Comparison of ENCODE assay signal across 15 cellular contexts in the genomic region with DNA sequence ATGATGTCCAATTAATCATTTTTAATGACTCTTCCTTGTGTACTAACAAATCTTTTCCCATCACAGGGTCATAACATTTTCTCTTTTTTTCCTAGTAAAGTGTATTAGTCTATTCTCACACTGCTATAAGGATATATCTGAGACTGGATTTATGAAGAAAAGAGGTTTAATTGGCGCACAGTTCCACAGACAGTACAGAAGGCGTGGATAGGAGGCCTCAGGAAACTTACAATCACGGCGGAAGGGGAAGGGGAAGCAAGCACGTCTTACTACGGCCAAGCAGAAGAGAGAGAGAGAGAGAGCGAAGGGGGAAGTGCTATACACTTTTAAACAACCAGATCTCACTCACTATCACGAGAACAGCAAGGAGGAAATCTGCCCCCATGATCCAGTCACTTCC.
A peak's percentile ranks its signal among the peaks of the same experiment; 100 is the strongest.
DNase-seq lines count a peak whose midpoint lies in the region; TF ChIP-seq lines count a peak whose summit lies in the region.
"Had no signal": no experiment of that assay in that cellular context is flagged by ENCODE, and none has a peak within 500 bp of the region (broad histone marks: within the 10 kb centered on the region; RNA-seq: fewer than 3 reads in every experiment).

No MANE protein-coding gene starts in this region.

- no peak overlapping the region for H3K18ac ChIP-seq in trophoblast cell (ENCODE audit: low read length)

- no peak overlapping the region for H3K4me2 ChIP-seq in trophoblast cell (ENCODE audit: low read length)

- H3K27ac ChIP-seq in trophoblast cell (ENCODE audit: low read depth, low read length), result no peak overlapping the region
- H3K27ac ChIP-seq: GM23248 had no signal

- H3K4me3 ChIP-seq in trophoblast cell (ENCODE audit: low read depth, low read length), result no peak overlapping the region
- H3K4me3 ChIP-seq: GM23248 had no signal

- H3K23ac ChIP-seq in trophoblast cell (ENCODE audit: low read length), result no peak overlapping the region

- H3K9me3 ChIP-seq in trophoblast cell (ENCODE audit: insufficient read depth, low read depth, low read length), result no peaks in the 10 kb centered on the region

- peak overlapping the region; percentile 25 for H3K14ac ChIP-seq in trophoblast cell (ENCODE audit: low read length)

- peak overlapping the region; percentile 39 for H3K27ac Mint-ChIP-seq in chondrocyte (ENCODE audit: unreplicated experiment)
- H3K27ac Mint-ChIP-seq: B cell; CD4-positive, alpha-beta T cell had no signal

- H3K27me3 Mint-ChIP-seq in chondrocyte (ENCODE audit: low read depth), result no peaks in the 10 kb centered on the region

- WGBS in trophoblast cell (ENCODE audit: extremely low coverage, insufficient coverage, insufficient read length), result no CpG with 5 or more reads among the region's 8 CpGs

- H3K36me3 Mint-ChIP-seq in chondrocyte (ENCODE audit: low read depth), result peaks cover 7% of the 10 kb centered on the region

- peaks cover 2 to 11% of the 10 kb centered on the region in 2 experiments for H3K4me1 ChIP-seq in trophoblast cell (ENCODE audit: control insufficient read depth in 1 of 2, insufficient read depth in 2 of 2, low read length in 2 of 2)

- in situ Hi-C loops in KBM-7 (cut with MboI; ENCODE audit: low pct_unique_long_range_greater_than_20kb, low sequenced_read_pairs), result no loop called here

- H3K4me3 Mint-ChIP-seq in chondrocyte (ENCODE audit: unreplicated experiment), result no peak overlapping the region
- H3K4me3 Mint-ChIP-seq: B cell; CD4-positive, alpha-beta T cell had no signal

- peak overlapping the region; percentile 66 for H4K8ac ChIP-seq in trophoblast cell (ENCODE audit: low read depth, low read length)

- H4K12ac ChIP-seq in trophoblast cell (ENCODE audit: low read depth, low read length), result no peak overlapping the region

- peak overlapping the region; percentile 24 for H2BK5ac ChIP-seq in trophoblast cell (ENCODE audit: low read depth, low read length, poor library complexity)

- peak overlapping the region; percentile 21 for H4K91ac ChIP-seq in trophoblast cell (ENCODE audit: low read depth, low read length)

- no peaks in the 10 kb centered on the region for H3K36me3 ChIP-seq in trophoblast cell (ENCODE audit: control insufficient read depth in 1 of 2, insufficient read depth in 2 of 2, low read length in 2 of 2)

- H3K79me1 ChIP-seq in trophoblast cell (ENCODE audit: low read length), result peaks cover 4% of the 10 kb centered on the region

- H2BK120ac ChIP-seq in trophoblast cell (ENCODE audit: insufficient read depth, low read length, poor library complexity), result peak overlapping the region; percentile 55

- no peaks in the 10 kb centered on the region for H3K27me3 ChIP-seq in trophoblast cell (ENCODE audit: insufficient read depth, low read length)

- peaks cover 51% of the 10 kb centered on the region for H3K4me1 Mint-ChIP-seq in chondrocyte (ENCODE audit: low read depth)
- H3K4me1 Mint-ChIP-seq: B cell had no signal

- H2BK12ac ChIP-seq in trophoblast cell (ENCODE audit: low read length), result peak overlapping the region; percentile 87

- DNase-seq in KBM-7 (peak; percentile 2), NOMO-1 treated with dmso at 0.1 percent for 144 hours (lab: John Stamatoyannopoulos, UW; ENCODE audit: unreplicated experiment) (peak; percentile 10), chondrocyte (ENCODE audit: low spot score) (no peak), trophoblast cell (no peak), NCI-H2171 (lab: John Stamatoyannopoulos, UW) (no peak), HK-2 (ENCODE audit: unreplicated experiment) (no peak), nucleus accumbens (lab: John Stamatoyannopoulos, UW) (no peak)
- DNase-seq: ACHN; C1 segment of cervical spinal cord; CD4-positive, alpha-beta T cell; DMS153; DMS79 treated with DMSO at 0.1 percent for 48 hours; EL; GM23248 had no signal

- no peak overlapping the region for H3K9ac ChIP-seq in trophoblast cell (ENCODE audit: low read length)
- H3K9ac ChIP-seq: GM23248 had no signal

- H3K9me3 Mint-ChIP-seq in chondrocyte (ENCODE audit: low read depth), result peaks cover 4% of the 10 kb centered on the region
- H3K9me3 Mint-ChIP-seq: CD4-positive, alpha-beta T cell had no signal

- H3K4ac ChIP-seq in trophoblast cell (ENCODE audit: low read depth, low read length), result no peak overlapping the region

- no peak for TF ChIP-seq CTCF in chondrocyte (IDR thresholded peaks at IDR 0.05)

- no peak overlapping the region for H2AFZ ChIP-seq in trophoblast cell (ENCODE audit: insufficient read depth, low read length, poor library complexity)
- H2AFZ ChIP-seq: GM23248 had no signal

- H3K79me2 ChIP-seq in trophoblast cell (ENCODE audit: control insufficient read depth, insufficient read depth, low read length, poor library complexity), result peaks cover 1% of the 10 kb centered on the region

- peak overlapping the region; percentile 86 for H2AK5ac ChIP-seq in trophoblast cell (ENCODE audit: low read length)

Comparison
In these comparisons a context has a peak if more than half of its experiments do, and no peak if none do; other contexts are left out.
1. DNase-seq: peak in KBM-7 (single experiment) and NOMO-1 treated with dmso at 0.1 percent for 144 hours (single experiment); none in chondrocyte (single experiment), trophoblast cell (0 of 2), NCI-H2171 (single experiment), HK-2 (single experiment) and nucleus accumbens (0 of 56).